ENCODE assay signal across 23 cellular contexts in the genomic region with DNA sequence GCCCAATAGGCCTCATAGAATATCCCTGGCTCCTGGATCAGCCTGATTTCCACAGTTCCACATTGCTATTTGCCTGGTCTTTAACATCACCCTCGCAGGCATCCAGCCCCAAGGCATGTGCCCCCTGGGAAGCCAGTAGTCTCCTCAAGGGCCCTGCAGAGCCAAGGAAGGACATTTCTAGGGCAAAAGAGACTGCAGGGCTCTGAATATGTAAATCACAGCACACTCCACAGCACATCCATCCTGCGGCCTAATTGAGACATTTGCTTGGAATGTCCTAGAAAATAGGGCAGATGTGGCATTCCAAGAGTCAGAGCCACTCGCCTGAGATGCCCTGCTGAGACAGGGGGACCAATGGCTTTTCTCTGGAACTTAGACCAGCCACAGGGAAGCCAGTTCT. TPM values are rescaled to one million over a fixed set of nuclear protein-coding genes. Genes with fewer than 3 reads are reported as not detected.
DNase-seq lines count a peak whose midpoint lies in the region; ATAC-seq, FAIRE-seq and TF ChIP-seq lines count a peak whose summit lies in the region.
"Had no signal": no experiment of that assay in that cellular context is flagged by ENCODE, and none has a peak within 500 bp of the region (broad histone marks: within the 10 kb centered on the region; RNA-seq: fewer than 3 reads in every experiment).

No MANE protein-coding gene starts in this region.

- no peak overlapping the region for H2BK5ac ChIP-seq in H9 (ENCODE audit: insufficient read length, low read length)
- no peak overlapping the region for H2BK5ac ChIP-seq in H1 (ENCODE audit: low read depth, low read length)
- H2BK5ac ChIP-seq in mesendoderm (ENCODE audit: low read length) = no peak overlapping the region
- no peak overlapping the region for H2BK5ac ChIP-seq in mesenchymal stem cell (ENCODE audit: low read depth, low read length, poor library complexity, severe bottlenecking)

- no peak for TF ChIP-seq RAD21 in H1 (IDR thresholded peaks at IDR 0.05 in 1 of 2, conservative IDR thresholded peaks at IDR 0.05 in 1 of 2; ENCODE audit: low read depth in 2 of 2, low read length in 2 of 2)

- H3K4me3 Mint-ChIP-seq in H9 = no peak overlapping the region; a peak in 1 of 5 replicates
- H3K4me3 Mint-ChIP-seq in activated CD4-positive, alpha-beta T cell treated with anti-CD3 and anti-CD28 coated beads, Interleukin-2, amount 10 ng/mL, durations not matched to agents 24 days and 14 days = no peak overlapping the region
- H3K4me3 Mint-ChIP-seq: CD4-positive, CD25-positive, alpha-beta regulatory T cell; CD8-positive, alpha-beta memory T cell had no signal

- H2BK120ac ChIP-seq in H9 (ENCODE audit: low read depth, low read length, poor library complexity, severe bottlenecking) (no peak overlapping the region), H1 (replicated peaks; ENCODE audit: low read depth, low read length) (no peak overlapping the region), mesendoderm (ENCODE audit: low read depth, low read length) (no peak overlapping the region), mesenchymal stem cell (ENCODE audit: low read depth, low read length) (no peak overlapping the region)

- H2AK5ac ChIP-seq in H9 (ENCODE audit: insufficient read length, low read length) (no peak overlapping the region), H1 (ENCODE audit: low read depth, low read length) (no peak overlapping the region), mesendoderm (ENCODE audit: low read length) (no peak overlapping the region), mesenchymal stem cell (ENCODE audit: low read length, severe bottlenecking) (no peak overlapping the region)

- peaks cover 7 to 9% of the 10 kb centered on the region in 2 experiments; a peak in 4 of 5 replicates for H3K9me3 Mint-ChIP-seq in H9
- no peaks in the 10 kb centered on the region for H3K9me3 Mint-ChIP-seq in activated CD4-positive, alpha-beta T cell treated with anti-CD3 and anti-CD28 coated beads, Interleukin-2, amount 10 ng/mL, durations not matched to agents 24 days and 14 days

- no peak for ATAC-seq in GM21529 (IDR thresholded peaks at IDR 0.05; ENCODE audit: unreplicated experiment)

- no peak overlapping the region for H4K91ac ChIP-seq in H9 (ENCODE audit: insufficient read length, low read depth, low read length)
- H4K91ac ChIP-seq in H1 (replicated peaks; ENCODE audit: insufficient read length, low read length) = no peak overlapping the region
- no peak overlapping the region for H4K91ac ChIP-seq in mesenchymal stem cell (ENCODE audit: low read length)

- no peak overlapping the region for H3T11ph ChIP-seq in H9 (ENCODE audit: low read length)

- no peak overlapping the region for H2BK12ac ChIP-seq in H9 (ENCODE audit: insufficient read length, low read depth, low read length)
- no peak overlapping the region for H2BK12ac ChIP-seq in H1 (ENCODE audit: low read depth, low read length)
- no peak overlapping the region for H2BK12ac ChIP-seq in mesenchymal stem cell (ENCODE audit: low read length in 2 of 2)

- 0 out of 2 replicates have a peak, but pooled peaks cover 2% of the 10 kb centered on the region for H3K79me2 ChIP-seq in H9 (ENCODE audit: insufficient read depth, low read length)
- H3K79me2 ChIP-seq in H1 (ENCODE audit: control insufficient read depth in 1 of 2, insufficient read depth in 2 of 2, low read length in 2 of 2) = no peaks in the 10 kb centered on the region
- no peaks in the 10 kb centered on the region for H3K79me2 ChIP-seq in mesendoderm (ENCODE audit: control insufficient read depth, insufficient read depth, low read length)

- no peak overlapping the region for H3K27ac Mint-ChIP-seq in H9
- no peak overlapping the region for H3K27ac Mint-ChIP-seq in activated CD4-positive, alpha-beta T cell treated with anti-CD3 and anti-CD28 coated beads, Interleukin-2, amount 10 ng/mL, durations not matched to agents 24 days and 14 days
- H3K27ac Mint-ChIP-seq: CD4-positive, CD25-positive, alpha-beta regulatory T cell; CD8-positive, alpha-beta memory T cell had no signal

- H2AFZ ChIP-seq in H9 (ENCODE audit: low read length) = no peak overlapping the region
- no peak overlapping the region for H2AFZ ChIP-seq in H1 (ENCODE audit: low read length)
- no peak overlapping the region for H2AFZ ChIP-seq in mesenchymal stem cell (ENCODE audit: low read depth, low read length)

- TF ChIP-seq POLR2A in H1 (IDR thresholded peaks at IDR 0.05; ENCODE audit: control extremely low read depth in 1 of 2, low read depth in 2 of 2, low read length in 2 of 2) = no peak

- H3K56ac ChIP-seq in H9 (ENCODE audit: insufficient read length, low read depth, low read length) = no peak overlapping the region
- no peak overlapping the region for H3K56ac ChIP-seq in H1 (replicated peaks; ENCODE audit: insufficient read length, low read depth, low read length)
- no peak overlapping the region for H3K56ac ChIP-seq in mesendoderm (ENCODE audit: low read length)

- no peaks in the 10 kb centered on the region for H4K20me1 ChIP-seq in H9 (ENCODE audit: control insufficient read depth, insufficient read depth, insufficient read length)
- H4K20me1 ChIP-seq in H1 (replicated peaks in 1 of 2; ENCODE audit: control insufficient read depth in 1 of 2, insufficient read depth in 2 of 2, low read length in 2 of 2) = no peaks in the 10 kb centered on the region

- H3K23ac ChIP-seq in H9 (ENCODE audit: insufficient read length, low read depth, low read length) = no peak overlapping the region
- H3K23ac ChIP-seq in H1 (ENCODE audit: insufficient read length) = no peak overlapping the region
- H3K23ac ChIP-seq in mesendoderm (ENCODE audit: low read length) = no peak overlapping the region
- H3K23ac ChIP-seq in mesenchymal stem cell (ENCODE audit: low read length in 2 of 2) = no peak overlapping the region

- CTCF ChIA-PET in H1 (lab: Charles Lee; ENCODE audit: partially characterized antibody) = interaction anchor here (1.7 to 1.8 kb wide), 3 partner anchors 10 to 13 kb away, joined by 4 to 10 read pairs (median 5); no protein-coding TSS in a partner anchor

- no peak overlapping the region for H2BK15ac ChIP-seq in H9 (ENCODE audit: low read depth, low read length)
- no peak overlapping the region for H2BK15ac ChIP-seq in H1 (ENCODE audit: low read length)
- H2BK15ac ChIP-seq in mesendoderm (replicated peaks; ENCODE audit: low read depth) = no peak overlapping the region
- H2BK15ac ChIP-seq in mesenchymal stem cell (ENCODE audit: low read depth, poor library complexity, severe bottlenecking) = no peak overlapping the region

- no peaks in the 10 kb centered on the region for H3K36me3 ChIP-seq in H1 (ENCODE audit: control insufficient read depth in 2 of 4, insufficient read depth in 4 of 4, low read length in 3 of 4)
- no peaks in the 10 kb centered on the region for H3K36me3 ChIP-seq in mesendoderm (ENCODE audit: control insufficient read depth, insufficient read depth, low read length)
- H3K36me3 ChIP-seq in mesenchymal stem cell (ENCODE audit: control insufficient read depth in 1 of 2, insufficient read depth in 2 of 2, low read depth in 1 of 2, low read length in 2 of 2) = no peaks in the 10 kb centered on the region
- H3K36me3 ChIP-seq: BE2C, HAP-1 had no signal

- no peak overlapping the region for H2BK20ac ChIP-seq in H9 (ENCODE audit: low read depth, low read length, poor library complexity, severe bottlenecking)
- H2BK20ac ChIP-seq in H1 (ENCODE audit: low read length) = no peak overlapping the region

- FAIRE-seq in H1 (lab: Jason Lieb, UNC) = no peak
- FAIRE-seq: G401.6, GM12891 had no signal

- H3K9ac ChIP-seq in H9 (ENCODE audit: extremely low read depth, insufficient read length, low read length) = no peak overlapping the region
- no peak overlapping the region for H3K9ac ChIP-seq in H1 (replicated peaks in 1 of 4; ENCODE audit: extremely low read depth in 1 of 4, low read depth in 3 of 4, low read length in 3 of 4)
- no peak overlapping the region for H3K9ac ChIP-seq in mesendoderm (ENCODE audit: low read length)
- no peak overlapping the region for H3K9ac ChIP-seq in mesenchymal stem cell (ENCODE audit: low read length)

- peaks cover 5 to 11% (median 10%) of the 10 kb centered on the region in 3 experiments for H3K36me3 Mint-ChIP-seq in H9 (ENCODE audit: insufficient read depth in 1 of 3, low read depth in 3 of 3)
- H3K36me3 Mint-ChIP-seq in activated CD4-positive, alpha-beta T cell treated with anti-CD3 and anti-CD28 coated beads, Interleukin-2, amount 10 ng/mL, durations not matched to agents 24 days and 14 days (ENCODE audit: low read depth) = no peaks in the 10 kb centered on the region
- H3K36me3 Mint-ChIP-seq: CD4-positive, CD25-positive, alpha-beta regulatory T cell; CD8-positive, alpha-beta memory T cell had no signal

- H3K14ac ChIP-seq in H9 (ENCODE audit: insufficient read depth, low read length) (no peak overlapping the region), H1 (ENCODE audit: insufficient read length) (no peak overlapping the region), mesenchymal stem cell (ENCODE audit: low read length in 2 of 2) (no peak overlapping the region)

- H4K5ac ChIP-seq in H9 (ENCODE audit: insufficient read length, low read depth, low read length) = no peak overlapping the region
- no peak overlapping the region for H4K5ac ChIP-seq in H1 (ENCODE audit: insufficient read length, low read depth, low read length)
- no peak overlapping the region for H4K5ac ChIP-seq in mesendoderm (ENCODE audit: low read length)

- TF ChIP-seq CTCF in H9 (conservative IDR thresholded peaks at IDR 0.05) (no peak), H1 (IDR thresholded peaks at IDR 0.05; ENCODE audit: control extremely low read depth in 1 of 3, insufficient read depth in 1 of 3, low read depth in 1 of 3, low read length in 3 of 3) (no peak)

- no peak overlapping the region for H3K4ac ChIP-seq in H9 (ENCODE audit: low read depth, low read length)
- H3K4ac ChIP-seq in H1 (replicated peaks; ENCODE audit: insufficient read length, low read depth, low read length) = no peak overlapping the region
- H3K4ac ChIP-seq in mesendoderm (ENCODE audit: low read depth, low read length) = no peak overlapping the region
- H3K4ac ChIP-seq in mesenchymal stem cell (ENCODE audit: low read depth in 1 of 2, low read length in 2 of 2) = no peak overlapping the region

- H3K4me1 ChIP-seq in H9 (ENCODE audit: insufficient read depth, low read length) = peaks cover 4% of the 10 kb centered on the region; the same call in 1 of the 2 replicates
- H3K4me1 ChIP-seq in H1 (replicated peaks in 1 of 4; ENCODE audit: control insufficient read depth in 3 of 4, insufficient read depth in 4 of 4, low read length in 3 of 4) = peaks cover 0 to 8% (median 5%) of the 10 kb centered on the region in 4 experiments; a peak in 5 of 7 replicates
- no peaks in the 10 kb centered on the region for H3K4me1 ChIP-seq in mesendoderm (ENCODE audit: control insufficient read depth, low read depth, low read length)
- H3K4me1 ChIP-seq in mesenchymal stem cell (ENCODE audit: control insufficient read depth, insufficient read depth, low read depth, low read length) = no peaks in the 10 kb centered on the region
- H3K4me1 ChIP-seq: BE2C, HAP-1 had no signal

- H4K8ac ChIP-seq in H9 (replicated peaks; ENCODE audit: insufficient read length, low read depth, low read length) (no peak overlapping the region), H1 (ENCODE audit: extremely low read depth, insufficient read depth, low read length) (no peak overlapping the region), mesendoderm (ENCODE audit: low read depth, low read length) (no peak overlapping the region), mesenchymal stem cell (ENCODE audit: low read length) (no peak overlapping the region)

- H3K27ac ChIP-seq in H9 (ENCODE audit: insufficient read length, low read depth, low read length) (no peak overlapping the region), H1 (ENCODE audit: low read depth, low read length) (no peak overlapping the region), mesendoderm (ENCODE audit: low read depth, low read length) (no peak overlapping the region), mesenchymal stem cell (ENCODE audit: low read length, poor library complexity, severe bottlenecking) (no peak overlapping the region)

- no peaks in the 10 kb centered on the region for H3K27me3 ChIP-seq in H9 (ENCODE audit: insufficient read depth, low read length)
- no peaks in the 10 kb centered on the region; a peak in 1 of 7 replicates for H3K27me3 ChIP-seq in H1 (replicated peaks in 1 of 4; ENCODE audit: control insufficient read depth in 3 of 4, extremely low read depth in 1 of 4, insufficient read depth in 3 of 4, low read length in 3 of 4)
- no peaks in the 10 kb centered on the region for H3K27me3 ChIP-seq in mesendoderm (ENCODE audit: insufficient read depth, low read length, poor library complexity)
- peaks cover 4 to 7% of the 10 kb centered on the region in 2 experiments for H3K27me3 ChIP-seq in mesenchymal stem cell (ENCODE audit: control insufficient read depth in 1 of 2, insufficient read depth in 1 of 2, low read length in 2 of 2)

- H3K4me3 ChIP-seq in H1 (ENCODE audit: extremely low read depth in 1 of 4, insufficient read depth in 2 of 4, low read depth in 3 of 4, low read length in 4 of 4) (no peak overlapping the region), mesendoderm (ENCODE audit: low read length) (no peak overlapping the region), mesenchymal stem cell (ENCODE audit: insufficient read depth in 1 of 2, low read depth in 1 of 2, low read length in 2 of 2) (no peak overlapping the region)
- H3K4me3 ChIP-seq: HAP-1 had no signal

- H3K9me3 ChIP-seq in H9 (ENCODE audit: control insufficient read depth, low read depth, low read length) (no peaks in the 10 kb centered on the region), H1 (ENCODE audit: insufficient read depth in 2 of 2, low read depth in 1 of 2, low read length in 1 of 2) (no peaks in the 10 kb centered on the region), mesenchymal stem cell (ENCODE audit: control insufficient read depth, low read length) (no peaks in the 10 kb centered on the region)
- H3K9me3 ChIP-seq: BE2C, HAP-1 had no signal

- H3K27me3 Mint-ChIP-seq in H9 (ENCODE audit: low read depth) = peaks cover 8% of the 10 kb centered on the region
- H3K27me3 Mint-ChIP-seq in activated CD4-positive, alpha-beta T cell treated with anti-CD3 and anti-CD28 coated beads, Interleukin-2, amount 10 ng/mL, durations not matched to agents 24 days and 14 days = no peaks in the 10 kb centered on the region

- H3K18ac ChIP-seq in H9 (ENCODE audit: insufficient read length, low read depth, low read length) (no peak overlapping the region), H1 (ENCODE audit: extremely low read depth, low read length) (no peak overlapping the region), mesendoderm (ENCODE audit: low read length) (no peak overlapping the region), mesenchymal stem cell (ENCODE audit: low read depth in 1 of 2, low read length in 2 of 2) (no peak overlapping the region)

- DNase-seq in H9 = peak; percentile 48
- no peak for DNase-seq in H1 (ENCODE audit: low read depth in 1 of 2, low spot score in 2 of 2)
- DNase-seq in mesendoderm = peak; percentile 75
- no peak for DNase-seq in mesenchymal stem cell
- DNase-seq in activated CD4-positive, alpha-beta T cell treated with anti-CD3 and anti-CD28 coated beads, Interleukin-2, amount 10 ng/mL, durations not matched to agents 24 days and 14 days = no peak
- no peak for DNase-seq in epidermal melanocyte (ENCODE audit: insufficient read length, low spot score)
- DNase-seq: ACHN; BE2C; C1 segment of cervical spinal cord; CD4-positive, CD25-positive, alpha-beta regulatory T cell; CD8-positive, alpha-beta memory T cell; COR-L47; DMS 273 treated with DMSO at 0.1 percent for 48 hours; DMS53; DND-41; EL; GOT3 had no signal

- H3K23me2 ChIP-seq in H9 (ENCODE audit: insufficient read length, low read depth, low read length, poor library complexity, severe bottlenecking) (no peaks in the 10 kb centered on the region), H1 (ENCODE audit: low read depth, low read length) (no peaks in the 10 kb centered on the region)

- no peak for TF ChIP-seq EP300 in H1 (IDR thresholded peaks at IDR 0.05; ENCODE audit: borderline replicate concordance in 1 of 2, low read depth in 2 of 2, low read length in 2 of 2)

- WGBS in H9 (ENCODE audit: extremely low coverage, insufficient read length, low lambda C conversion rate) = no CpG with 5 or more reads among the region's 3 CpGs
- WGBS in H1 (ENCODE audit: extremely low coverage in 1 of 2, insufficient coverage in 1 of 2, insufficient read length in 1 of 2, insufficient replicate concordance in 2 of 2, low coverage in 1 of 2, low lambda C conversion rate in 2 of 2, missing lambda C conversion rate in 1 of 2), 2 experiments = 60% methylated on average over 3 of the region's 3 CpGs; no CpG with 5 or more reads in 1 of the 2 experiments
- no CpG with 5 or more reads among the region's 3 CpGs for WGBS in mesendoderm (ENCODE audit: extremely low coverage, insufficient coverage, low lambda C conversion rate)
- WGBS in mesenchymal stem cell = 45% methylated on average over 3 of the region's 3 CpGs

- H3K79me1 ChIP-seq in H9 (ENCODE audit: insufficient read depth, low read depth, low read length, poor library complexity, severe bottlenecking) (no peaks in the 10 kb centered on the region), H1 (ENCODE audit: low read depth, low read length) (no peaks in the 10 kb centered on the region; the same call in 1 of the 2 replicates), mesendoderm (ENCODE audit: low read length) (no peaks in the 10 kb centered on the region), mesenchymal stem cell (replicated peaks; ENCODE audit: low read length, poor library complexity, severe bottlenecking) (no peaks in the 10 kb centered on the region)

- peaks cover 41 to 43% of the 10 kb centered on the region in 2 experiments for H3K4me1 Mint-ChIP-seq in H9
- no peaks in the 10 kb centered on the region for H3K4me1 Mint-ChIP-seq in activated CD4-positive, alpha-beta T cell treated with anti-CD3 and anti-CD28 coated beads, Interleukin-2, amount 10 ng/mL, durations not matched to agents 24 days and 14 days
- H3K4me1 Mint-ChIP-seq: CD4-positive, CD25-positive, alpha-beta regulatory T cell; CD8-positive, alpha-beta memory T cell had no signal

- H3K4me2 ChIP-seq in H9 (ENCODE audit: insufficient read depth, insufficient read length, low read length) (no peak overlapping the region), H1 (ENCODE audit: insufficient read depth in 1 of 2, low read depth in 2 of 2, low read length in 2 of 2) (no peak overlapping the region), mesendoderm (ENCODE audit: low read length) (no peak overlapping the region), mesenchymal stem cell (ENCODE audit: low read length, poor library complexity, severe bottlenecking) (no peak overlapping the region)

- POLR2A ChIA-PET in H1 (lab: Charles Lee; ENCODE audit: partially characterized antibody) = no interaction called here

- intact Hi-C loops in activated CD4-positive, alpha-beta T cell treated with anti-CD3 and anti-CD28 coated beads, Interleukin-2, amount 10 ng/mL, durations not matched to agents 24 days and 14 days (cut with micrococcal nuclease) = no loop called here

RNA-seq across cellular contexts. Expression of a gene that starts 11.4 kb away (rescaled TPM):
- total RNA-seq in H9 (2021) = not detected in 2 replicates
- not detected in 2 replicates for total RNA-seq in H1 (2021; fragmentation: NEBNext Ultra II Directional; extraction: Animal tissue kit (Norgen Biotek cat#: 25700))
- polyA plus RNA-seq in H1 (2011; rRNA removed) = not detected in 2 replicates
- polyA plus RNA-seq in H1 (2011; cell fraction: cytosol; rRNA removed) = not detected
- polyA plus RNA-seq in H1 (2011; cell fraction: nucleus; rRNA removed) = not detected
- not detected in 4 replicates for polyA plus RNA-seq in H1 (2012, experiment 1 of 2)
- not detected for polyA plus RNA-seq in H1 (2012, experiment 2 of 2)
- not detected for polyA plus RNA-seq in H1 (2013, experiment 1 of 2)
- polyA plus RNA-seq in H1 (2013, experiment 2 of 2) = not detected
- not detected in 2 replicates for polyA minus RNA-seq in H1 (2011; rRNA and poly(A)+ RNA removed)
- polyA minus RNA-seq in H1 (2011; cell fraction: cytosol; rRNA and poly(A)+ RNA removed) = not detected
- not detected for polyA minus RNA-seq in H1 (2011; cell fraction: nucleus; rRNA and poly(A)+ RNA removed)
- polyA plus RNA-seq in mesendoderm (2013, experiment 1 of 2) = 0.17 TPM
- polyA plus RNA-seq in mesendoderm (2013, experiment 2 of 2) = 0.27 TPM
- not detected for polyA plus RNA-seq in mesenchymal stem cell (2013, experiment 1 of 2)
- polyA plus RNA-seq in mesenchymal stem cell (2013, experiment 2 of 2) = not detected
- not detected in 2 replicates for total RNA-seq in activated CD4-positive, alpha-beta T cell treated with anti-CD3 and anti-CD28 coated beads, Interleukin-2, amount 10 ng/mL, durations not matched to agents 24 days and 14 days
- total RNA-seq: A172; CD4-positive, CD25-positive, alpha-beta regulatory T cell; CD8-positive, alpha-beta memory T cell; HT-29 had no signal
- polyA plus RNA-seq: CD4-positive, CD25-positive, alpha-beta regulatory T cell; CD8-positive, alpha-beta memory T cell had no signal

Comparison
In these comparisons a context has a peak if more than half of its experiments do, and no peak if none do; other contexts are left out.
1. DNase-seq: peak in H9 (single experiment) and mesendoderm (single experiment); none in H1 (0 of 2), mesenchymal stem cell (single experiment), activated CD4-positive, alpha-beta T cell treated with anti-CD3 and anti-CD28 coated beads, Interleukin-2, amount 10 ng/mL, durations not matched to agents 24 days and 14 days (single experiment) and epidermal melanocyte (single experiment).